ENCODE assay signal across 19 cellular contexts in the genomic region with DNA sequence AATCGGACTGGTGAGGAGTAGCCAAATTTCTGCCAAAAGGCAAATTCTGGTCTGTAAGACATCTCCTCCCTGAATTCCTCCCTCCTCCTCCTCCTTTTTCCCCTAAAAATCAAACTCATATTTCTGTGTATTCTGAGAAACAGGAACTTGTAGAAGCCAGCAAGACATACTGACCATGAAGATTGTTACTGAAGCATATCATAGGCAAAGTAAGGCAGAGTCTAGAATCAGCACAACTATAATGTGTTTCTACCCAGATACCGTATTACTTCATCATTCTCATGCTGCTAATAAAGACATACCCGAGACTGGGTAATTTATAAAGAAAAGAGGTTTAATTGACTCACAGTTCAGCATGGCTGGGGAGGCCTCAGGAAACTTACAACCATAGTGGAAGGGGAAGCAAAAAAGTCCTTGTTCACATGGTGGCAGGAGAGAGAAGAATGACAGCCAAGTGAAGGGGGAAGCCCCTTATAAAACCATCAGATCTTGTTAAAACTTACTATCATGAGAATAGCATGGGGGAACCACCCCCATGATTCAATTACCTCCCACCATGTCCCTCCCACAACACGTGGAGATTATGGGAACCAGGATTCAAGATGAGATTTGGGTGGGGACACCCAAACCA.
"Had no signal": no experiment of that assay in that cellular context is flagged by ENCODE, and none has a peak within 500 bp of the region (broad histone marks: within the 10 kb centered on the region; RNA-seq: fewer than 3 reads in every experiment).

No MANE protein-coding gene starts in this region.

- H3K27ac Mint-ChIP-seq: activated naive CD8-positive, alpha-beta T cell treated with anti-CD3 and anti-CD28 coated beads for 36 hours; activated T-helper 1 cell treated with anti-CD3 and anti-CD28 coated beads, Interleukin-12 subunit alpha, Interleukin-12 subunit beta, Interleukin-2, Interleukin-4 antibody, amounts not matched to agents 30 ng/mL and 10 ng/mL and 1 ng/mL, durations not matched to agents 14 hours and 24 hours and 36 hours; neural progenitor cell; progenitor cell of endocrine pancreas; stimulated activated naive CD8-positive, alpha-beta T cell treated with anti-CD3 and anti-CD28 coated beads, Interleukin-15, Interleukin-2, amounts not matched to agents 100 ng/mL and 50 ng/mL, for 24 hours had no signal

- H3K9me3 ChIP-seq: left lung, transverse colon, uterus had no signal

- H3K4me3 Mint-ChIP-seq: activated naive CD8-positive, alpha-beta T cell treated with anti-CD3 and anti-CD28 coated beads for 36 hours; activated T-helper 1 cell treated with anti-CD3 and anti-CD28 coated beads, Interleukin-12 subunit alpha, Interleukin-12 subunit beta, Interleukin-2, Interleukin-4 antibody, amounts not matched to agents 30 ng/mL and 10 ng/mL and 1 ng/mL, durations not matched to agents 14 hours and 24 hours and 36 hours; neural progenitor cell; stimulated activated naive CD8-positive, alpha-beta T cell treated with anti-CD3 and anti-CD28 coated beads, Interleukin-15, Interleukin-2, amounts not matched to agents 100 ng/mL and 50 ng/mL, for 24 hours had no signal

- H3K36me3 Mint-ChIP-seq: activated naive CD8-positive, alpha-beta T cell treated with anti-CD3 and anti-CD28 coated beads for 36 hours; neural progenitor cell had no signal

- ATAC-seq: foreskin keratinocyte, left lung had no signal

- H3K9me3 Mint-ChIP-seq: activated T-helper 1 cell treated with anti-CD3 and anti-CD28 coated beads, Interleukin-12 subunit alpha, Interleukin-12 subunit beta, Interleukin-2, Interleukin-4 antibody, amounts not matched to agents 30 ng/mL and 10 ng/mL and 1 ng/mL, durations not matched to agents 14 hours and 24 hours and 36 hours; neural progenitor cell; stimulated activated naive CD8-positive, alpha-beta T cell treated with anti-CD3 and anti-CD28 coated beads, Interleukin-15, Interleukin-2, amounts not matched to agents 100 ng/mL and 50 ng/mL, for 24 hours had no signal

- H3K4me3 ChIP-seq: dorsolateral prefrontal cortex, left lung, neural progenitor cell, transverse colon, uterus had no signal

- H3K36me3 ChIP-seq: left lung, neural progenitor cell, transverse colon, uterus had no signal

- DNase-seq: activated CD4-positive, CD25-positive, alpha-beta regulatory T cell treated with anti-CD3 and anti-CD28 coated beads, Interleukin-2, amount 50 U/mL, for 72 hours; activated naive CD8-positive, alpha-beta T cell treated with anti-CD3 and anti-CD28 coated beads for 36 hours; activated T-cell treated with anti-CD3 and anti-CD28 coated beads for 4 hours; amniotic stem cell; dorsolateral prefrontal cortex; foreskin keratinocyte; glutamatergic neuron; left lung; stimulated activated CD4-positive, alpha-beta T cell treated with anti-CD3 and anti-CD28 coated beads, Interleukin-12 subunit alpha, Interleukin-12 subunit beta, amount 100 ng/mL, for 4 hours; stimulated activated CD4-positive, alpha-beta T cell treated with anti-CD3 and anti-CD28 coated beads, Interleukin-1b, Interleukin-23, amount 100 ng/mL, for 48 hours; T-helper 1 cell; T-helper 9 cell; transverse colon; uterus had no signal

- H3K27ac ChIP-seq: dorsolateral prefrontal cortex, epithelial cell of prostate, foreskin keratinocyte, left lung, neural progenitor cell, transverse colon, uterus had no signal

- H3K27me3 ChIP-seq: dorsolateral prefrontal cortex, foreskin keratinocyte, left lung, neural progenitor cell, transverse colon, uterus had no signal

- H3K27me3 Mint-ChIP-seq: activated naive CD8-positive, alpha-beta T cell treated with anti-CD3 and anti-CD28 coated beads for 36 hours; progenitor cell of endocrine pancreas; stimulated activated naive CD8-positive, alpha-beta T cell treated with anti-CD3 and anti-CD28 coated beads, Interleukin-15, Interleukin-2, amounts not matched to agents 100 ng/mL and 50 ng/mL, for 24 hours had no signal
